1 cellular context compared by ENCODE assay signal in the genomic region with DNA sequence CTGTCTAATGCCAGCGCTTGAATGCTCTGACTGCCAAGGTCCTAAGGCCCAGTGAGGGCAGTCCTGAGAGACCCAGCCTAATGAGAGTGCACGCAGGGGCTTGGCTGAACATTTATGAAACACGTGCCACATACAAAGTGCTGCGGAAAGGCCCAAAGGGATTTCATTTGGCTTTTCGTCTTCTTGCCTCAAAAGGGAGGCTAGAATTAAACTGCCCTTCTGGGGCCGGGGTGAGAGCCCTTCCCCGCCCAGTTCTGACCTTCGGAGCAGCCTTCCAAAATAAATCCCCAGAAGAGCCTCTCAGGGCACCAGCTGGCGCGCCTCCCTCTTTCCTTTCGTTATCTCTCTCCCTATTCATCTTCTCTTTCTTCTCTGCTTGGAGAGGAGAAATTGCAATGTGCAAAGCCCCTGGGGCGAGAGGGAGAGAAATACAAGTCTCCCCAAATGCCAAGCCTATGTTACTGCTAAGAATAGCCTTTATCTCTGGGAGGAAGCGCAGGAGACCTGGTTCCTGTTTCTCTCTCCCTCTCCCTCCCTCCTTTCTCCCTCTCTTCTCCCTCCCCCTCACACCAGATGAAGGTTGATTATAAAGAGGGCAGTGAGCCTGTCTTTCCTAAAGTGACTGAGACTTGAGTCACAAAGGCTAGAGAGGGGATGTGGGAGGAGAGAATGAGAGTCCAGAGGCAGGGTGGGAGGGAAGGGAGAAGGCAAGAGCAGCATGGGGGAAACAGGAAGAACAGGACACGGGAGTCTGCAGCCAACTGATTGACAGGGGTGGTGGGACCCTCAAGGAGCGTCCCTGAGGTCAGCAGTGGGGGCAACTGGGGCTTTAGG.
A peak's percentile ranks its signal among the peaks of the same experiment; 100 is the strongest.
TF ChIP-seq lines count a peak whose summit lies in the region.

No MANE protein-coding gene starts in this region.

TF ChIP-seq in K562, 482 proteins besides CTCF, POLR2A, EP300 and RAD21 (continued from another document and continues in another):
- TF ChIP-seq GTF3C2 (IDR thresholded peaks at IDR 0.05; ENCODE audit: borderline replicate concordance, extremely low read depth, insufficient read length) = no peak
- no peak for TF ChIP-seq FIP1L1 (IDR thresholded peaks at IDR 0.05; ENCODE audit: low read depth, low read length, poor library complexity, severe bottlenecking)
- peak; percentile 51 for TF ChIP-seq GABPA (tag; conservative IDR thresholded peaks at IDR 0.05; ENCODE audit: low read depth)
- TF ChIP-seq MEF2D (tag; conservative IDR thresholded peaks at IDR 0.05; ENCODE audit: low read depth) = peak; percentile 68; the same call in 1 of the 2 replicates
- peak; percentile 65 for TF ChIP-seq MGA (IDR thresholded peaks at IDR 0.05)
- TF ChIP-seq GATA2 (CRISPR knock-in tag; IDR thresholded peaks at IDR 0.05) = peak; percentile 30; the same call in 1 of the 2 replicates
- no peak for TF ChIP-seq CHD2 (IDR thresholded peaks at IDR 0.05; ENCODE audit: low read depth, low read length)
- no peak for TF ChIP-seq RFX7 (CRISPR knock-in tag; IDR thresholded peaks at IDR 0.05)
- no peak for TF ChIP-seq SMAD2 (IDR thresholded peaks at IDR 0.05; ENCODE audit: low read depth, low read length)
- 0 out of 2 replicates have a peak, but pooled peaks have one; percentile 5 for TF ChIP-seq TFAP4 (CRISPR knock-in tag; IDR thresholded peaks at IDR 0.05; ENCODE audit: borderline replicate concordance)
- TF ChIP-seq ARID3B (CRISPR knock-in tag; IDR thresholded peaks at IDR 0.05; ENCODE audit: borderline replicate concordance) = no peak
- no peak for TF ChIP-seq HDAC3 (IDR thresholded peaks at IDR 0.05; ENCODE audit: borderline replicate concordance, partially characterized antibody)
- TF ChIP-seq DACH1 (IDR thresholded peaks at IDR 0.05; ENCODE audit: partially characterized antibody) = no peak
- TF ChIP-seq ZNF77 (CRISPR knock-in tag; IDR thresholded peaks at IDR 0.05) = no peak
- TF ChIP-seq ZNF512 (tag; IDR thresholded peaks at IDR 0.05) = no peak
- TF ChIP-seq FOXJ2 (tag; IDR thresholded peaks at IDR 0.05) = no peak
